1 cellular context compared by ENCODE assay signal in genomic region chr6:28764761-28765282, GRCh38.
TF ChIP-seq lines count a peak whose summit lies in the region.

No MANE protein-coding gene starts in this region.

TF ChIP-seq in SK-N-SH treated with all-trans-retinoic acid at 6 μM for 48 hours, 23 proteins besides CTCF, POLR2A, EP300 and RAD21 (continued from another document):
- TF ChIP-seq TSHZ2 (CRISPR knock-in tag; IDR thresholded peaks at IDR 0.05) (no peak), ARNTL (CRISPR knock-in tag; IDR thresholded peaks at IDR 0.05; ENCODE audit: borderline replicate concordance, low read depth) (no peak), ZNF70 (CRISPR knock-in tag; IDR thresholded peaks at IDR 0.05) (no peak), ESRRG (CRISPR knock-in tag; IDR thresholded peaks at IDR 0.05) (no peak), OSR1 (CRISPR knock-in tag; IDR thresholded peaks at IDR 0.05) (no peak), ZNF565 (CRISPR knock-in tag; conservative IDR thresholded peaks at IDR 0.05; ENCODE audit: low read depth) (no peak), ZC3H10 (CRISPR knock-in tag; IDR thresholded peaks at IDR 0.05) (no peak), GLIS3 (CRISPR knock-in tag; IDR thresholded peaks at IDR 0.05) (no peak), BACH2 (CRISPR knock-in tag; IDR thresholded peaks at IDR 0.05; ENCODE audit: borderline replicate concordance) (no peak), ISL1 (CRISPR knock-in tag; IDR thresholded peaks at IDR 0.05) (no peak), PPARA (CRISPR knock-in tag; IDR thresholded peaks at IDR 0.05; ENCODE audit: borderline replicate concordance) (no peak)
